Comparison of ENCODE assay signal across 9 cellular contexts in the genomic region with DNA sequence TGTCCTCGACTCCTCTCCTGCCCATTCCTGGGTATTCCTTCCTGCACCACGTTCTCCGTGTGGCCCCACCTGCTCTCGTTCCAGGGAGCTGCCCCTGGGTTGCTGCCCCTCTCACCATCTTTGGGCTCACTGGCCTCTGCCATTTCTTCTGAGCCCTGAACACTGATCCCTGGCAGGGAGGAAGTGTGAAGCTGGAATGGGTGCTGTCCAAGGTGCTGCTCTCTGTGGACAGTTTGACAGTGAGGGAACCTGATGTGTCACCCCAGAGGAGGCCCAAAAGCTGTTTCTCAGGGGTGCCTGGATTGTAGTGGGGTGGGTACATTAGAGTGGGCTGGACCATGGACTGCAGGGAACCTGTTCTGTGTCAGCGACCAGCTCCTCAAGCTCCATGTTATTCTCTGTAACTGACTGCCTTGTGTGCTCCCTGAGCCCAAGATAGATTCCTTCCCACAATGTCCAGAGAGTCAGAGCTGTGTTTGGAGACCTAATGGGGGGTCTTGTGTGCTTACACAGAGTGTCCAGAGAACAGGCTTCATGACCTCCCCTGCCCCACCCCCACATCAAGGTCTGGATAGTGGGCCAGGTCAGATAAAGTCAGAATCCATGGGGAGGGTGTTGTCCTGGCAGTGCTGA. TPM values are rescaled to one million over a fixed set of nuclear protein-coding genes. Genes with fewer than 3 reads are reported as not detected.
A peak's percentile ranks its signal among the peaks of the same experiment; 100 is the strongest.
DNase-seq lines count a peak whose midpoint lies in the region; ATAC-seq and TF ChIP-seq lines count a peak whose summit lies in the region.
"Had no signal": no experiment of that assay in that cellular context is flagged by ENCODE, and none has a peak within 500 bp of the region (broad histone marks: within the 10 kb centered on the region; RNA-seq: fewer than 3 reads in every experiment).

No MANE protein-coding gene starts in this region.

- H3K36me3 ChIP-seq in mesenchymal stem cell (ENCODE audit: control insufficient read depth in 1 of 2, insufficient read depth in 2 of 2, low read depth in 1 of 2, low read length in 2 of 2) = no peaks in the 10 kb centered on the region
- no peaks in the 10 kb centered on the region for H3K36me3 ChIP-seq in uterus

- H2AFZ ChIP-seq in mesenchymal stem cell (ENCODE audit: low read depth, low read length) = no peak overlapping the region

- H3K18ac ChIP-seq in mesenchymal stem cell (ENCODE audit: low read depth in 1 of 2, low read length in 2 of 2) = no peak overlapping the region

- H2BK120ac ChIP-seq in mesenchymal stem cell (ENCODE audit: low read depth, low read length) = no peak overlapping the region

- no peak overlapping the region for H3K4ac ChIP-seq in mesenchymal stem cell (ENCODE audit: low read depth in 1 of 2, low read length in 2 of 2)

- no peaks in the 10 kb centered on the region for H3K4me1 ChIP-seq in mesenchymal stem cell (ENCODE audit: control insufficient read depth, insufficient read depth, low read depth, low read length)
- no peaks in the 10 kb centered on the region for H3K4me1 ChIP-seq in uterus

- 44% methylated on average over 4 of the region's 5 CpGs for WGBS in mesenchymal stem cell

- H2AK5ac ChIP-seq in mesenchymal stem cell (ENCODE audit: low read length, severe bottlenecking) = no peak overlapping the region

- no peaks in the 10 kb centered on the region for H3K79me1 ChIP-seq in mesenchymal stem cell (replicated peaks; ENCODE audit: low read length, poor library complexity, severe bottlenecking)

- ATAC-seq in HG03378 (IDR thresholded peaks at IDR 0.05; ENCODE audit: unreplicated experiment) = no peak

- intact Hi-C loops in uterus (cut with DNase I; ENCODE audit: low total_unique reads) = no loop called here

- H2BK15ac ChIP-seq in mesenchymal stem cell (ENCODE audit: low read depth, poor library complexity, severe bottlenecking) = no peak overlapping the region

- H3K27ac ChIP-seq in mesenchymal stem cell (ENCODE audit: low read length, poor library complexity, severe bottlenecking) = no peak overlapping the region
- no peak overlapping the region for H3K27ac ChIP-seq in uterus

- H2BK5ac ChIP-seq in mesenchymal stem cell (ENCODE audit: low read depth, low read length, poor library complexity, severe bottlenecking) = no peak overlapping the region

- peaks cover 0 to 35% of the 10 kb centered on the region in 2 experiments for H3K27me3 ChIP-seq in mesenchymal stem cell (ENCODE audit: control insufficient read depth in 1 of 2, insufficient read depth in 1 of 2, low read length in 2 of 2)
- no peaks in the 10 kb centered on the region for H3K27me3 ChIP-seq in uterus

- DNase-seq in SIG-M5 treated with dmso at 0.1 percent for 504 hours (lab: John Stamatoyannopoulos, UW; ENCODE audit: unreplicated experiment) (peak; percentile 19), SIG-M5 (lab: John Stamatoyannopoulos, UW) (no peak), M059J (ENCODE audit: low read depth) (peak; percentile 48), amniotic epithelial cell (ENCODE audit: low read depth) (peak; percentile 21), mesenchymal stem cell (no peak), uterus (no peak)
- no peak for DNase-seq in activated effector memory CD4-positive, alpha-beta T cell treated with anti-CD3 and anti-CD28 coated beads, Interleukin-2, amount 50 U/mL, for 16 hours

- no peak overlapping the region for H4K8ac ChIP-seq in mesenchymal stem cell (ENCODE audit: low read length)

- H3K14ac ChIP-seq in mesenchymal stem cell (ENCODE audit: low read length in 2 of 2) = no peak overlapping the region

- TF ChIP-seq POLR2A in uterus (IDR thresholded peaks at IDR 0.05) = no peak

- H2BK12ac ChIP-seq in mesenchymal stem cell (ENCODE audit: low read length in 2 of 2) = no peak overlapping the region

- H3K9me3 ChIP-seq in mesenchymal stem cell (ENCODE audit: control insufficient read depth, low read length) (no peaks in the 10 kb centered on the region), uterus (no peaks in the 10 kb centered on the region)

- peak overlapping the region; percentile 2 for H4K91ac ChIP-seq in mesenchymal stem cell (ENCODE audit: low read length)

- H3K9ac ChIP-seq in mesenchymal stem cell (ENCODE audit: low read length) = no peak overlapping the region

- no peak for TF ChIP-seq CTCF in uterus (IDR thresholded peaks at IDR 0.05)

- no peak overlapping the region for H3K4me2 ChIP-seq in mesenchymal stem cell (ENCODE audit: low read length, poor library complexity, severe bottlenecking)

- no peak overlapping the region for H3K4me3 ChIP-seq in mesenchymal stem cell (ENCODE audit: insufficient read depth in 1 of 2, low read depth in 1 of 2, low read length in 2 of 2)
- H3K4me3 ChIP-seq in uterus = no peak overlapping the region

- no peak overlapping the region for H3K23ac ChIP-seq in mesenchymal stem cell (ENCODE audit: low read length in 2 of 2)

RNA-seq across cellular contexts. Expression of gene CEACAM8, which starts 7.2 kb away (rescaled TPM):
- not detected in 2 replicates for total RNA-seq in M059J (2014; rRNA removed; shearing (Covaris generic))
- polyA plus RNA-seq in mesenchymal stem cell (2013, experiment 1 of 2) = not detected
- not detected for polyA plus RNA-seq in mesenchymal stem cell (2013, experiment 2 of 2)
- under 1 TPM in 2 of 4 donors, not detected in 2; 0.14 to 0.51 TPM for total RNA-seq in uterus
- total RNA-seq: T-helper 2 cell treated with Interferon-gamma antibody and Interleukin-4, amounts not matched to agents 100 ng/mL and 5 ng/mL, for 36 hours had no signal

Comparison
In these comparisons a context has a peak if more than half of its experiments do, and no peak if none do; other contexts are left out.
1. DNase-seq: peak in SIG-M5 treated with dmso at 0.1 percent for 504 hours (single experiment), M059J (single experiment) and amniotic epithelial cell (single experiment); none in SIG-M5 (single experiment), mesenchymal stem cell (single experiment), activated effector memory CD4-positive, alpha-beta T cell treated with anti-CD3 and anti-CD28 coated beads, Interleukin-2, amount 50 U/mL, for 16 hours (single experiment) and uterus (0 of 2).